In genomic region chr11:65008016-65008415, GRCh38 we compare ENCODE assay signal across 1 cellular context.
TF ChIP-seq lines count a peak whose summit lies in the region.

No MANE protein-coding gene starts in this region.

TF ChIP-seq in HCT116, 20 proteins besides CTCF, POLR2A, EP300 and RAD21:
- TF ChIP-seq ATF3 (IDR thresholded peaks at IDR 0.05) = no peak
- no peak for TF ChIP-seq SP1 (IDR thresholded peaks at IDR 0.05; ENCODE audit: low read depth)
- no peak for TF ChIP-seq POLR2AphosphoS5 (IDR thresholded peaks at IDR 0.05; ENCODE audit: low read depth, low read length)
- TF ChIP-seq EZH2 (IDR thresholded peaks at IDR 0.05) = no peak
- TF ChIP-seq CBX3 (IDR thresholded peaks at IDR 0.05; ENCODE audit: low read depth) = no peak
- TF ChIP-seq TCF7L2 (IDR thresholded peaks at IDR 0.05; ENCODE audit: borderline replicate concordance, extremely low read depth, insufficient read depth, insufficient read length) = no peak
- TF ChIP-seq YY1 (IDR thresholded peaks at IDR 0.05; ENCODE audit: extremely low read depth, insufficient replicate concordance, low read depth, low read length) = no peak
